Comparison of ENCODE assay signal across 18 cellular contexts in the genomic region with DNA sequence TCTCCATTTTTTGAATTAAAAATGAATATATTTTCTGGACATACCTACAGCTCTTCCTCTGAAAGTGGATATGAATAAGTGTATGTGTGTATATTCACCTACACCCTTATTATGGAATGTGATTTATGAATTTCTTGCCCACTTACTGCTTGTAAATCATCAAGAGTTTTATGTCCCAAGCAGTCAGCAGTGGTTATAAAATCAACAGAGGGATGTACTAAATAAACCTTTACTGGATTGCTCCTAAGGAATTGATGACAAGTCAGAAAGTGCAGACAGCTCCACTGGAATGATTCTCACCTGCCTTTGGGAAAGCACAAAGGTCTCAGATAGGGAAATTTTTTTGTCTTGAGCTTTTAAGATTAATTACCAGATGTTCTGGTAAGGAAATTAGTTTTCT. TPM values are rescaled to one million over a fixed set of nuclear protein-coding genes. Genes with fewer than 3 reads are reported as not detected.
A peak's percentile ranks its signal among the peaks of the same experiment; 100 is the strongest.
DNase-seq lines count a peak whose midpoint lies in the region; ATAC-seq and TF ChIP-seq lines count a peak whose summit lies in the region.
"Had no signal": no experiment of that assay in that cellular context is flagged by ENCODE, and none has a peak within 500 bp of the region (broad histone marks: within the 10 kb centered on the region; RNA-seq: fewer than 3 reads in every experiment).

No MANE protein-coding gene starts in this region.

- peaks cover 5 to 12% (median 6%) of the 10 kb centered on the region in 3 experiments for H3K36me3 Mint-ChIP-seq in H9 (ENCODE audit: insufficient read depth in 1 of 3, low read depth in 3 of 3)

- no peak overlapping the region for H3K56ac ChIP-seq in H9 (ENCODE audit: insufficient read length, low read depth, low read length)

- no peak overlapping the region for H4K91ac ChIP-seq in H9 (ENCODE audit: insufficient read length, low read depth, low read length)

- no peak overlapping the region for H3K9ac ChIP-seq in colonic mucosa (ENCODE audit: low read depth in 2 of 2, low read length in 2 of 2)
- peak overlapping the region; percentile 27 to 28 for H3K9ac ChIP-seq in mucosa of rectum (ENCODE audit: low read depth in 1 of 2, low read length in 2 of 2)
- no peak overlapping the region for H3K9ac ChIP-seq in H9 (ENCODE audit: extremely low read depth, insufficient read length, low read length)

- H3K4me3 Mint-ChIP-seq in H9 = no peak overlapping the region
- H3K4me3 Mint-ChIP-seq: B cell; CD4-positive, alpha-beta T cell; IgD-negative memory B cell had no signal

- peaks cover 10 to 12% of the 10 kb centered on the region in 2 experiments for H3K9me3 Mint-ChIP-seq in H9

- CTCF ChIA-PET in HEK293T (lab: Yijun Ruan, JAX) = no interaction called here

- POLR2A ChIA-PET in HEK293T (lab: Yijun Ruan, JAX) = no interaction called here

- DNase-seq in HEK293T (ENCODE audit: extremely low spot score) (no peak), colonic mucosa (no peak), left lobe of liver (ENCODE audit: low spot score) (no peak), GM03348 (ENCODE audit: low spot score) (no peak), HuH-7.5 (ENCODE audit: low spot score) (no peak), H9 (no peak)
- DNase-seq: C1 segment of cervical spinal cord; CD4-positive, alpha-beta T cell; DMS79; KG1 had no signal

- no peak overlapping the region for H2AFZ ChIP-seq in H9 (ENCODE audit: low read length)

- H3K23ac ChIP-seq in H9 (ENCODE audit: insufficient read length, low read depth, low read length) = no peak overlapping the region

- no peak overlapping the region for H2BK15ac ChIP-seq in H9 (ENCODE audit: low read depth, low read length)

- no peaks in the 10 kb centered on the region for H3K79me1 ChIP-seq in H9 (ENCODE audit: insufficient read depth, low read depth, low read length, poor library complexity, severe bottlenecking)

- H3K9me3 ChIP-seq in colonic mucosa (no peaks in the 10 kb centered on the region), mucosa of rectum (ENCODE audit: control insufficient read depth in 2 of 2, low read length in 2 of 2) (no peaks in the 10 kb centered on the region), H9 (ENCODE audit: control insufficient read depth, low read depth, low read length) (no peaks in the 10 kb centered on the region)

- no peak overlapping the region for H3K27ac Mint-ChIP-seq in H9
- H3K27ac Mint-ChIP-seq: B cell; CD4-positive, alpha-beta T cell; IgD-negative memory B cell had no signal

- H3T11ph ChIP-seq in H9 (ENCODE audit: low read length) = no peak overlapping the region

- H2AK5ac ChIP-seq in H9 (ENCODE audit: insufficient read length, low read length) = no peak overlapping the region

- H3K4ac ChIP-seq in H9 (ENCODE audit: low read depth, low read length) = no peak overlapping the region

- no peak overlapping the region for H2BK120ac ChIP-seq in H9 (ENCODE audit: low read depth, low read length, poor library complexity, severe bottlenecking)

- TF ChIP-seq CTCF in colonic mucosa (IDR thresholded peaks at IDR 0.05) (no peak), H9 (conservative IDR thresholded peaks at IDR 0.05) (no peak)

- no peaks in the 10 kb centered on the region for H3K36me3 ChIP-seq in colonic mucosa
- no peaks in the 10 kb centered on the region for H3K36me3 ChIP-seq in mucosa of rectum (ENCODE audit: control insufficient read depth in 2 of 2, insufficient read depth in 2 of 2, low read length in 2 of 2)

- no peak overlapping the region for H3K18ac ChIP-seq in H9 (ENCODE audit: insufficient read length, low read depth, low read length)

- H3K23me2 ChIP-seq in H9 (ENCODE audit: insufficient read length, low read depth, low read length, poor library complexity, severe bottlenecking) = no peaks in the 10 kb centered on the region

- intact Hi-C loops in colonic mucosa (cut with DNase I) = no loop called here

- no peak overlapping the region for H2BK20ac ChIP-seq in H9 (ENCODE audit: low read depth, low read length, poor library complexity, severe bottlenecking)

- no peak overlapping the region for H4K5ac ChIP-seq in H9 (ENCODE audit: insufficient read length, low read depth, low read length)

- H3K4me3 ChIP-seq in colonic mucosa (no peak overlapping the region), mucosa of rectum (ENCODE audit: low read length in 2 of 2) (peak overlapping the region in 1 of 2 donors; percentile 9)

- no peaks in the 10 kb centered on the region for H3K79me2 ChIP-seq in H9 (ENCODE audit: insufficient read depth, low read length)

- H3K4me1 Mint-ChIP-seq in H9 = peaks cover 2 to 7% of the 10 kb centered on the region in 2 experiments; a peak in 3 of 4 replicates
- H3K4me1 Mint-ChIP-seq: B cell, IgD-negative memory B cell had no signal

- no peak overlapping the region for H3K14ac ChIP-seq in H9 (ENCODE audit: insufficient read depth, low read length)

- H3K4me1 ChIP-seq in colonic mucosa = no peaks in the 10 kb centered on the region
- H3K4me1 ChIP-seq in mucosa of rectum (ENCODE audit: control insufficient read depth in 2 of 2, insufficient read depth in 2 of 2, low read length in 2 of 2) = peaks cover 11 to 20% of the 10 kb centered on the region in 2 donors
- H3K4me1 ChIP-seq in H9 (ENCODE audit: insufficient read depth, low read length) = no peaks in the 10 kb centered on the region

- no peaks in the 10 kb centered on the region for H4K20me1 ChIP-seq in H9 (ENCODE audit: control insufficient read depth, insufficient read depth, insufficient read length)

- H3K4me2 ChIP-seq in H9 (ENCODE audit: insufficient read depth, insufficient read length, low read length) = no peak overlapping the region

- H3K27ac ChIP-seq in colonic mucosa (peak overlapping the region; percentile 80), mucosa of rectum (ENCODE audit: low read depth in 2 of 2, low read length in 2 of 2) (peak overlapping the region; percentile 49 to 94), H9 (ENCODE audit: insufficient read length, low read depth, low read length) (no peak overlapping the region)

- H4K8ac ChIP-seq in H9 (replicated peaks; ENCODE audit: insufficient read length, low read depth, low read length) = no peak overlapping the region

- H2BK12ac ChIP-seq in H9 (ENCODE audit: insufficient read length, low read depth, low read length) = no peak overlapping the region

- no peak for ATAC-seq in left lobe of liver
- ATAC-seq: HCT116 had no signal

- H3K27me3 Mint-ChIP-seq in H9 (ENCODE audit: low read depth) = peaks cover 5% of the 10 kb centered on the region; the same call in 1 of the 2 replicates

- no peaks in the 10 kb centered on the region for H3K27me3 ChIP-seq in colonic mucosa
- H3K27me3 ChIP-seq in mucosa of rectum (ENCODE audit: control insufficient read depth in 2 of 2, insufficient read depth in 2 of 2, low read length in 2 of 2) = no peaks in the 10 kb centered on the region
- H3K27me3 ChIP-seq in H9 (ENCODE audit: insufficient read depth, low read length) = no peaks in the 10 kb centered on the region

- no peak overlapping the region for H2BK5ac ChIP-seq in H9 (ENCODE audit: insufficient read length, low read length)

TF ChIP-seq in HEK293T, 16 proteins besides CTCF, POLR2A, EP300 and RAD21:
- TF ChIP-seq ARNT (IDR thresholded peaks at IDR 0.05) = no peak
- TF ChIP-seq BHLHE40 (IDR thresholded peaks at IDR 0.05; ENCODE audit: borderline replicate concordance) = no peak
- TF ChIP-seq LEF1 (IDR thresholded peaks at IDR 0.05; ENCODE audit: borderline replicate concordance) = no peak
- no peak for TF ChIP-seq FOXM1 (IDR thresholded peaks at IDR 0.05; ENCODE audit: borderline replicate concordance)
- TF ChIP-seq CTBP1 (IDR thresholded peaks at IDR 0.05; ENCODE audit: borderline replicate concordance) = peak; percentile 56; the same call in 1 of the 2 replicates
- TF ChIP-seq L3MBTL2 (conservative IDR thresholded peaks at IDR 0.05) = no peak
- TF ChIP-seq, protein P1, sequence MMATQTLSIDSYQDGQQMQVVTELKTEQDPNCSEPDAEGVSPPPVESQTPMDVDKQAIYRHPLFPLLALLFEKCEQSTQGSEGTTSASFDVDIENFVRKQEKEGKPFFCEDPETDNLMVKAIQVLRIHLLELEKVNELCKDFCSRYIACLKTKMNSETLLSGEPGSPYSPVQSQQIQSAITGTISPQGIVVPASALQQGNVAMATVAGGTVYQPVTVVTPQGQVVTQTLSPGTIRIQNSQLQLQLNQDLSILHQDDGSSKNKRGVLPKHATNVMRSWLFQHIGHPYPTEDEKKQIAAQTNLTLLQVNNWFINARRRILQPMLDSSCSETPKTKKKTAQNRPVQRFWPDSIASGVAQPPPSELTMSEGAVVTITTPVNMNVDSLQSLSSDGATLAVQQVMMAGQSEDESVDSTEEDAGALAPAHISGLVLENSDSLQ (IDR thresholded peaks at IDR 0.05) = peak; percentile 93

RNA-seq across cellular contexts. Expression of a gene that starts 9.3 kb away (rescaled TPM):
- total RNA-seq in colonic mucosa (not detected), left lobe of liver (not detected), H9 (2021) (not detected in 2 replicates)
- total RNA-seq: A172; B cell; CD4-positive, alpha-beta T cell; G401; H4; HT-29 had no signal

Comparison
In these comparisons a context has a peak if more than half of its experiments do, and no peak if none do; other contexts are left out.
1. H3K9ac ChIP-seq: peak in mucosa of rectum (2 of 2); none in colonic mucosa (0 of 2) and H9 (single experiment).